20 cellular contexts compared by ENCODE assay signal in the genomic region with DNA sequence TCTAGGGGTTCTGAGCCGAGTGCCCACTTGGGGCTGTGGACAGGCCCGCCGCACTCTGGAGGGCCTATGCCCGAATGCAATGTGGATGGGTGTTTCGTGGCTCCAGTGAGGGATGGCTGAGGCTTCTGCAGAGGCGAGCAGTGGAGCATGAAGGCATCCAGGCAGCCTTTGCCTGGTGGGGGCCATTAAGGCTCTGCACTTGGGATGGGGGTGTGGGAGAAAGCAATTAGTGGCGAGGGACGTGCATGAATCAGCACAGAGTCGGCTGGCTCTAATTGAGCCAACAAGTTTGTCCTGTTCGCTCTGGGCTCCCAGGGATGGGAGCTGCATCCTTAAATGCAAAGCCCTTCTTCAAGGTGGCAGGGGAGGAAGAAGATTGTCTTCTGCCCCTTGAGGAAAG.
DNase-seq lines count a peak whose midpoint lies in the region; ATAC-seq lines count a peak whose summit lies in the region.
"Had no signal": no experiment of that assay in that cellular context is flagged by ENCODE, and none has a peak within 500 bp of the region (broad histone marks: within the 10 kb centered on the region; RNA-seq: fewer than 3 reads in every experiment).

No MANE protein-coding gene starts in this region.

- no peak overlapping the region for H3K9ac ChIP-seq in neuronal stem cell (ENCODE audit: low read depth, low read length, poor library complexity)
- H3K9ac ChIP-seq: BLaER1 had no signal

- H3K27me3 ChIP-seq in neuronal stem cell (ENCODE audit: control insufficient read depth in 3 of 3, insufficient read depth in 3 of 3, low read depth in 1 of 3, low read length in 3 of 3) = no peaks in the 10 kb centered on the region
- H3K27me3 ChIP-seq: BLaER1 had no signal

- H4K8ac ChIP-seq in neuronal stem cell (ENCODE audit: low read depth, low read length) = no peak overlapping the region

- H2BK12ac ChIP-seq in neuronal stem cell (ENCODE audit: low read length) = no peak overlapping the region

- ATAC-seq in GM18520 (IDR thresholded peaks at IDR 0.05; ENCODE audit: unreplicated experiment) = no peak
- ATAC-seq: HepG2, Panc1 had no signal

- H3K4ac ChIP-seq in neuronal stem cell (ENCODE audit: low read length) = no peak overlapping the region

- WGBS in neuronal stem cell (ENCODE audit: extremely low coverage in 2 of 2, insufficient read length in 2 of 2, insufficient replicate concordance in 1 of 2), 2 donors = no CpG with 5 or more reads among the region's 10 CpGs

- H2AFZ ChIP-seq in neuronal stem cell (ENCODE audit: low read length) = no peak overlapping the region

- H3K36me3 ChIP-seq in neuronal stem cell (replicated peaks in 1 of 2; ENCODE audit: control insufficient read depth in 2 of 2, insufficient read depth in 2 of 2, low read length in 2 of 2) = peaks cover 0 to 2% of the 10 kb centered on the region in 2 donors
- H3K36me3 ChIP-seq: BLaER1 had no signal

- H2AK5ac ChIP-seq in neuronal stem cell (ENCODE audit: low read depth, low read length) = no peak overlapping the region

- H2BK120ac ChIP-seq in neuronal stem cell (ENCODE audit: low read depth, low read length) = no peak overlapping the region

- no peak overlapping the region for H2BK15ac ChIP-seq in neuronal stem cell (ENCODE audit: low read length)

- H3K23ac ChIP-seq in neuronal stem cell (ENCODE audit: low read depth, low read length, poor library complexity) = no peak overlapping the region

- peaks cover 2% of the 10 kb centered on the region for H3K79me1 ChIP-seq in neuronal stem cell (ENCODE audit: low read depth, low read length)

- H3K4me1 ChIP-seq in neuronal stem cell (ENCODE audit: control insufficient read depth in 2 of 2, insufficient read depth in 1 of 2, low read depth in 1 of 2, low read length in 2 of 2) = peaks cover 0 to 3% of the 10 kb centered on the region in 2 donors

- H3K14ac ChIP-seq in neuronal stem cell (ENCODE audit: low read length) = no peak overlapping the region

- H3K9me3 ChIP-seq in neuronal stem cell (replicated peaks in 1 of 2; ENCODE audit: control insufficient read depth in 2 of 2, insufficient read depth in 1 of 2, low read depth in 1 of 2, low read length in 2 of 2) = no peaks in the 10 kb centered on the region
- H3K9me3 ChIP-seq: BLaER1 had no signal

- no peak overlapping the region for H4K91ac ChIP-seq in neuronal stem cell (ENCODE audit: low read depth, low read length, poor library complexity)

- H3K4me2 ChIP-seq in neuronal stem cell (ENCODE audit: insufficient read depth, low read length, poor library complexity, severe bottlenecking) = no peak overlapping the region
- H3K4me2 ChIP-seq: BLaER1 had no signal

- H3K4me3 ChIP-seq in neuronal stem cell (ENCODE audit: low read length in 2 of 2) = peak overlapping the region in 1 of 2 donors; percentile 37
- H3K4me3 ChIP-seq: BLaER1 had no signal

- H2BK5ac ChIP-seq in neuronal stem cell (ENCODE audit: low read length) = peak overlapping the region; percentile 40

- DNase-seq in NCI-H2171 treated with DMSO at 0.1 percent for 48 hours (lab: John Stamatoyannopoulos, UW) = peak; percentile 46
- DNase-seq in NCI-H2171 (lab: John Stamatoyannopoulos, UW) = no peak
- peak; percentile 12 for DNase-seq in cerebellum (ENCODE audit: low spot score)
- no peak for DNase-seq in neuronal stem cell (ENCODE audit: low spot score)
- DNase-seq in AG20443 (ENCODE audit: low spot score) = no peak
- no peak for DNase-seq in C1 segment of cervical spinal cord (lab: John Stamatoyannopoulos, UW)
- DNase-seq: CD4-positive, alpha-beta T cell; DND-41; Karpas-422; NCI-H1092 treated with DMSO at 0.1 percent for 48 hours; NCI-H1436 treated with DMSO at 0.1 percent for 48 hours; NCI-H187 treated with DMSO at 0.1 percent for 48 hours; NCI-H2227 treated with DMSO at 0.1 percent for 48 hours; NCI-H510A; SHP77 had no signal

- H3K27ac ChIP-seq in neuronal stem cell (replicated peaks; ENCODE audit: low read length) = no peak overlapping the region
- H3K27ac ChIP-seq: BLaER1, RWPE1 had no signal

- H3K18ac ChIP-seq in neuronal stem cell (ENCODE audit: low read length) = peak overlapping the region; percentile 81

Comparison
In these comparisons a context has a peak if more than half of its experiments do, and no peak if none do; other contexts are left out.
1. DNase-seq: peak in NCI-H2171 treated with DMSO at 0.1 percent for 48 hours (single experiment) and cerebellum (single experiment); none in NCI-H2171 (single experiment), neuronal stem cell (single experiment), AG20443 (single experiment) and C1 segment of cervical spinal cord (0 of 14).